In genomic region chr18:34928068-34928753, GRCh38 we compare ENCODE assay signal across 1 cellular context.
TF ChIP-seq lines count a peak whose summit lies in the region.

No MANE protein-coding gene starts in this region.

TF ChIP-seq in HepG2, 621 proteins besides CTCF, POLR2A, EP300 and RAD21 (continued from another document and continues in another):
- TF ChIP-seq ZBTB42 (CRISPR knock-in tag; IDR thresholded peaks at IDR 0.05) (no peak), FOXP1 (IDR thresholded peaks at IDR 0.05) (no peak), FOXP1 (CRISPR knock-in tag; IDR thresholded peaks at IDR 0.05) (no peak), ETV6 (CRISPR knock-in tag; conservative IDR thresholded peaks at IDR 0.05) (no peak), HNRNPL (IDR thresholded peaks at IDR 0.05; ENCODE audit: low read depth, low read length) (no peak), TFAP4 (IDR thresholded peaks at IDR 0.05; ENCODE audit: borderline replicate concordance, low read depth) (peak; percentile 71), ZZZ3 (CRISPR knock-in tag; IDR thresholded peaks at IDR 0.05; ENCODE audit: borderline replicate concordance) (no peak), GMEB2 (CRISPR knock-in tag; IDR thresholded peaks at IDR 0.05; ENCODE audit: low read depth) (no peak), ZNF138 (CRISPR knock-in tag; IDR thresholded peaks at IDR 0.05; ENCODE audit: low read depth) (no peak), HIVEP1 (CRISPR knock-in tag; IDR thresholded peaks at IDR 0.05) (no peak), ZNF101 (CRISPR knock-in tag; IDR thresholded peaks at IDR 0.05; ENCODE audit: borderline replicate concordance, low read depth) (no peak), ZNF878 (CRISPR knock-in tag; IDR thresholded peaks at IDR 0.05) (0 out of 2 replicates have a peak, but pooled peaks have one; percentile 59), ZNF766 (CRISPR knock-in tag; IDR thresholded peaks at IDR 0.05; ENCODE audit: borderline replicate concordance) (no peak), ZNF614 (CRISPR knock-in tag; IDR thresholded peaks at IDR 0.05; ENCODE audit: borderline replicate concordance) (0 out of 2 replicates have a peak, but pooled peaks have one; percentile 59), SOX6 (IDR thresholded peaks at IDR 0.05) (no peak), SOX6 (CRISPR knock-in tag; IDR thresholded peaks at IDR 0.05) (peak; percentile 81), NCOA2 (CRISPR knock-in tag; IDR thresholded peaks at IDR 0.05) (peak; percentile 68), ZBTB4 (CRISPR knock-in tag; IDR thresholded peaks at IDR 0.05; ENCODE audit: borderline replicate concordance) (no peak), ZNF703 (CRISPR knock-in tag; IDR thresholded peaks at IDR 0.05; ENCODE audit: borderline replicate concordance) (no peak), ZSCAN21 (CRISPR knock-in tag; IDR thresholded peaks at IDR 0.05; ENCODE audit: borderline replicate concordance) (no peak), KMT2A (CRISPR knock-in tag; IDR thresholded peaks at IDR 0.05) (no peak; the same call in 1 of the 2 replicates), REXO4 (CRISPR knock-in tag; IDR thresholded peaks at IDR 0.05; ENCODE audit: borderline replicate concordance) (no peak), ZFYVE20 (CRISPR knock-in tag; IDR thresholded peaks at IDR 0.05; ENCODE audit: borderline replicate concordance, low read depth) (no peak), ZNF605 (CRISPR knock-in tag; IDR thresholded peaks at IDR 0.05) (peak; percentile 87), ZBTB38 (CRISPR knock-in tag; IDR thresholded peaks at IDR 0.05) (0 out of 2 replicates have a peak, but pooled peaks have one; percentile 36), SMAD3 (CRISPR knock-in tag; IDR thresholded peaks at IDR 0.05) (peak; percentile 36), FIP1L1 (IDR thresholded peaks at IDR 0.05; ENCODE audit: borderline replicate concordance, insufficient read depth, low read depth, low read length) (no peak), ZNF678 (CRISPR knock-in tag; IDR thresholded peaks at IDR 0.05) (no peak), HOXA7 (CRISPR knock-in tag; IDR thresholded peaks at IDR 0.05) (no peak), ZNF850 (CRISPR knock-in tag; conservative IDR thresholded peaks at IDR 0.05) (no peak), PPARG (CRISPR knock-in tag; conservative IDR thresholded peaks at IDR 0.05) (peak; percentile 80), FLYWCH1 (CRISPR knock-in tag; IDR thresholded peaks at IDR 0.05) (no peak), ZNF709 (CRISPR knock-in tag; IDR thresholded peaks at IDR 0.05) (no peak), DPF2 (CRISPR knock-in tag; IDR thresholded peaks at IDR 0.05; ENCODE audit: borderline replicate concordance, low read depth) (0 out of 2 replicates have a peak, but pooled peaks have one; percentile 42), SETDB1 (CRISPR knock-in tag; IDR thresholded peaks at IDR 0.05; ENCODE audit: borderline replicate concordance) (no peak), CBX5 (CRISPR knock-in tag; IDR thresholded peaks at IDR 0.05; ENCODE audit: borderline replicate concordance) (peak; percentile 75; the same call in 1 of the 2 replicates), PHF5A (CRISPR knock-in tag; IDR thresholded peaks at IDR 0.05; ENCODE audit: low read depth, unreplicated experiment) (no peak), SRSF1 (optimal IDR thresholded peaks at IDR 0.05; ENCODE audit: low read depth, low read length) (no peak)
- TF ChIP-seq, protein P1, sequence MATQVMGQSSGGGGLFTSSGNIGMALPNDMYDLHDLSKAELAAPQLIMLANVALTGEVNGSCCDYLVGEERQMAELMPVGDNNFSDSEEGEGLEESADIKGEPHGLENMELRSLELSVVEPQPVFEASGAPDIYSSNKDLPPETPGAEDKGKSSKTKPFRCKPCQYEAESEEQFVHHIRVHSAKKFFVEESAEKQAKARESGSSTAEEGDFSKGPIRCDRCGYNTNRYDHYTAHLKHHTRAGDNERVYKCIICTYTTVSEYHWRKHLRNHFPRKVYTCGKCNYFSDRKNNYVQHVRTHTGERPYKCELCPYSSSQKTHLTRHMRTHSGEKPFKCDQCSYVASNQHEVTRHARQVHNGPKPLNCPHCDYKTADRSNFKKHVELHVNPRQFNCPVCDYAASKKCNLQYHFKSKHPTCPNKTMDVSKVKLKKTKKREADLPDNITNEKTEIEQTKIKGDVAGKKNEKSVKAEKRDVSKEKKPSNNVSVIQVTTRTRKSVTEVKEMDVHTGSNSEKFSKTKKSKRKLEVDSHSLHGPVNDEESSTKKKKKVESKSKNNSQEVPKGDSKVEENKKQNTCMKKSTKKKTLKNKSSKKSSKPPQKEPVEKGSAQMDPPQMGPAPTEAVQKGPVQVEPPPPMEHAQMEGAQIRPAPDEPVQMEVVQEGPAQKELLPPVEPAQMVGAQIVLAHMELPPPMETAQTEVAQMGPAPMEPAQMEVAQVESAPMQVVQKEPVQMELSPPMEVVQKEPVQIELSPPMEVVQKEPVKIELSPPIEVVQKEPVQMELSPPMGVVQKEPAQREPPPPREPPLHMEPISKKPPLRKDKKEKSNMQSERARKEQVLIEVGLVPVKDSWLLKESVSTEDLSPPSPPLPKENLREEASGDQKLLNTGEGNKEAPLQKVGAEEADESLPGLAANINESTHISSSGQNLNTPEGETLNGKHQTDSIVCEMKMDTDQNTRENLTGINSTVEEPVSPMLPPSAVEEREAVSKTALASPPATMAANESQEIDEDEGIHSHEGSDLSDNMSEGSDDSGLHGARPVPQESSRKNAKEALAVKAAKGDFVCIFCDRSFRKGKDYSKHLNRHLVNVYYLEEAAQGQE (IDR thresholded peaks at IDR 0.05; ENCODE audit: borderline replicate concordance in 1 of 2, low read depth in 1 of 2, low read length in 2 of 2), result no peak
- TF ChIP-seq, protein P2, sequence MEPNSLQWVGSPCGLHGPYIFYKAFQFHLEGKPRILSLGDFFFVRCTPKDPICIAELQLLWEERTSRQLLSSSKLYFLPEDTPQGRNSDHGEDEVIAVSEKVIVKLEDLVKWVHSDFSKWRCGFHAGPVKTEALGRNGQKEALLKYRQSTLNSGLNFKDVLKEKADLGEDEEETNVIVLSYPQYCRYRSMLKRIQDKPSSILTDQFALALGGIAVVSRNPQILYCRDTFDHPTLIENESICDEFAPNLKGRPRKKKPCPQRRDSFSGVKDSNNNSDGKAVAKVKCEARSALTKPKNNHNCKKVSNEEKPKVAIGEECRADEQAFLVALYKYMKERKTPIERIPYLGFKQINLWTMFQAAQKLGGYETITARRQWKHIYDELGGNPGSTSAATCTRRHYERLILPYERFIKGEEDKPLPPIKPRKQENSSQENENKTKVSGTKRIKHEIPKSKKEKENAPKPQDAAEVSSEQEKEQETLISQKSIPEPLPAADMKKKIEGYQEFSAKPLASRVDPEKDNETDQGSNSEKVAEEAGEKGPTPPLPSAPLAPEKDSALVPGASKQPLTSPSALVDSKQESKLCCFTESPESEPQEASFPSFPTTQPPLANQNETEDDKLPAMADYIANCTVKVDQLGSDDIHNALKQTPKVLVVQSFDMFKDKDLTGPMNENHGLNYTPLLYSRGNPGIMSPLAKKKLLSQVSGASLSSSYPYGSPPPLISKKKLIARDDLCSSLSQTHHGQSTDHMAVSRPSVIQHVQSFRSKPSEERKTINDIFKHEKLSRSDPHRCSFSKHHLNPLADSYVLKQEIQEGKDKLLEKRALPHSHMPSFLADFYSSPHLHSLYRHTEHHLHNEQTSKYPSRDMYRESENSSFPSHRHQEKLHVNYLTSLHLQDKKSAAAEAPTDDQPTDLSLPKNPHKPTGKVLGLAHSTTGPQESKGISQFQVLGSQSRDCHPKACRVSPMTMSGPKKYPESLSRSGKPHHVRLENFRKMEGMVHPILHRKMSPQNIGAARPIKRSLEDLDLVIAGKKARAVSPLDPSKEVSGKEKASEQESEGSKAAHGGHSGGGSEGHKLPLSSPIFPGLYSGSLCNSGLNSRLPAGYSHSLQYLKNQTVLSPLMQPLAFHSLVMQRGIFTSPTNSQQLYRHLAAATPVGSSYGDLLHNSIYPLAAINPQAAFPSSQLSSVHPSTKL (CRISPR knock-in tag; IDR thresholded peaks at IDR 0.05), result peak; percentile 88
- TF ChIP-seq, protein P3, sequence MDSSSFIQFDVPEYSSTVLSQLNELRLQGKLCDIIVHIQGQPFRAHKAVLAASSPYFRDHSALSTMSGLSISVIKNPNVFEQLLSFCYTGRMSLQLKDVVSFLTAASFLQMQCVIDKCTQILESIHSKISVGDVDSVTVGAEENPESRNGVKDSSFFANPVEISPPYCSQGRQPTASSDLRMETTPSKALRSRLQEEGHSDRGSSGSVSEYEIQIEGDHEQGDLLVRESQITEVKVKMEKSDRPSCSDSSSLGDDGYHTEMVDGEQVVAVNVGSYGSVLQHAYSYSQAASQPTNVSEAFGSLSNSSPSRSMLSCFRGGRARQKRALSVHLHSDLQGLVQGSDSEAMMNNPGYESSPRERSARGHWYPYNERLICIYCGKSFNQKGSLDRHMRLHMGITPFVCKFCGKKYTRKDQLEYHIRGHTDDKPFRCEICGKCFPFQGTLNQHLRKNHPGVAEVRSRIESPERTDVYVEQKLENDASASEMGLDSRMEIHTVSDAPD (CRISPR knock-in tag; IDR thresholded peaks at IDR 0.05), result no peak
- TF ChIP-seq, protein P4, sequence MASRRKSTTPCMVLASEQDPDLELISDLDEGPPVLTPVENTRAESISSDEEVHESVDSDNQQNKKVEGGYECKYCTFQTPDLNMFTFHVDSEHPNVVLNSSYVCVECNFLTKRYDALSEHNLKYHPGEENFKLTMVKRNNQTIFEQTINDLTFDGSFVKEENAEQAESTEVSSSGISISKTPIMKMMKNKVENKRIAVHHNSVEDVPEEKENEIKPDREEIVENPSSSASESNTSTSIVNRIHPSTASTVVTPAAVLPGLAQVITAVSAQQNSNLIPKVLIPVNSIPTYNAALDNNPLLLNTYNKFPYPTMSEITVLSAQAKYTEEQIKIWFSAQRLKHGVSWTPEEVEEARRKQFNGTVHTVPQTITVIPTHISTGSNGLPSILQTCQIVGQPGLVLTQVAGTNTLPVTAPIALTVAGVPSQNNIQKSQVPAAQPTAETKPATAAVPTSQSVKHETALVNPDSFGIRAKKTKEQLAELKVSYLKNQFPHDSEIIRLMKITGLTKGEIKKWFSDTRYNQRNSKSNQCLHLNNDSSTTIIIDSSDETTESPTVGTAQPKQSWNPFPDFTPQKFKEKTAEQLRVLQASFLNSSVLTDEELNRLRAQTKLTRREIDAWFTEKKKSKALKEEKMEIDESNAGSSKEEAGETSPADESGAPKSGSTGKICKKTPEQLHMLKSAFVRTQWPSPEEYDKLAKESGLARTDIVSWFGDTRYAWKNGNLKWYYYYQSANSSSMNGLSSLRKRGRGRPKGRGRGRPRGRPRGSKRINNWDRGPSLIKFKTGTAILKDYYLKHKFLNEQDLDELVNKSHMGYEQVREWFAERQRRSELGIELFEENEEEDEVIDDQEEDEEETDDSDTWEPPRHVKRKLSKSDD (CRISPR knock-in tag; IDR thresholded peaks at IDR 0.05; ENCODE audit: low read depth), result 0 out of 2 replicates have a peak, but pooled peaks have one; percentile 49
- TF ChIP-seq, protein P5, sequence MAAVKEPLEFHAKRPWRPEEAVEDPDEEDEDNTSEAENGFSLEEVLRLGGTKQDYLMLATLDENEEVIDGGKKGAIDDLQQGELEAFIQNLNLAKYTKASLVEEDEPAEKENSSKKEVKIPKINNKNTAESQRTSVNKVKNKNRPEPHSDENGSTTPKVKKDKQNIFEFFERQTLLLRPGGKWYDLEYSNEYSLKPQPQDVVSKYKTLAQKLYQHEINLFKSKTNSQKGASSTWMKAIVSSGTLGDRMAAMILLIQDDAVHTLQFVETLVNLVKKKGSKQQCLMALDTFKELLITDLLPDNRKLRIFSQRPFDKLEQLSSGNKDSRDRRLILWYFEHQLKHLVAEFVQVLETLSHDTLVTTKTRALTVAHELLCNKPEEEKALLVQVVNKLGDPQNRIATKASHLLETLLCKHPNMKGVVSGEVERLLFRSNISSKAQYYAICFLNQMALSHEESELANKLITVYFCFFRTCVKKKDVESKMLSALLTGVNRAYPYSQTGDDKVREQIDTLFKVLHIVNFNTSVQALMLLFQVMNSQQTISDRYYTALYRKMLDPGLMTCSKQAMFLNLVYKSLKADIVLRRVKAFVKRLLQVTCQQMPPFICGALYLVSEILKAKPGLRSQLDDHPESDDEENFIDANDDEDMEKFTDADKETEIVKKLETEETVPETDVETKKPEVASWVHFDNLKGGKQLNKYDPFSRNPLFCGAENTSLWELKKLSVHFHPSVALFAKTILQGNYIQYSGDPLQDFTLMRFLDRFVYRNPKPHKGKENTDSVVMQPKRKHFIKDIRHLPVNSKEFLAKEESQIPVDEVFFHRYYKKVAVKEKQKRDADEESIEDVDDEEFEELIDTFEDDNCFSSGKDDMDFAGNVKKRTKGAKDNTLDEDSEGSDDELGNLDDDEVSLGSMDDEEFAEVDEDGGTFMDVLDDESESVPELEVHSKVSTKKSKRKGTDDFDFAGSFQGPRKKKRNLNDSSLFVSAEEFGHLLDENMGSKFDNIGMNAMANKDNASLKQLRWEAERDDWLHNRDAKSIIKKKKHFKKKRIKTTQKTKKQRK (IDR thresholded peaks at IDR 0.05; ENCODE audit: low read length), result no peak
